2 cellular contexts compared by ENCODE assay signal in genomic region chr6:41639556-41640371, GRCh38.
TF ChIP-seq lines count a peak whose summit lies in the region.

No MANE protein-coding gene starts in this region.

TF ChIP-seq in SK-N-SH, 30 proteins besides CTCF, POLR2A, EP300 and RAD21 (continued from another document):
- TF ChIP-seq PBX3 (IDR thresholded peaks at IDR 0.05) (no peak), POLR2AphosphoS5 (IDR thresholded peaks at IDR 0.05; ENCODE audit: low read depth, low read length) (no peak)

TF ChIP-seq in SK-N-SH treated with all-trans-retinoic acid at 6 μM for 48 hours, 23 proteins besides CTCF, POLR2A, EP300 and RAD21 (continued from another document):
- TF ChIP-seq POU6F1 (CRISPR knock-in tag; IDR thresholded peaks at IDR 0.05; ENCODE audit: borderline replicate concordance, low read depth) (no peak), ZNF565 (CRISPR knock-in tag; conservative IDR thresholded peaks at IDR 0.05; ENCODE audit: low read depth) (no peak)
